ENCODE assay signal across 1 cellular context in genomic region chr1:87167157-87167810, GRCh38.
TF ChIP-seq lines count a peak whose summit lies in the region.

No MANE protein-coding gene starts in this region.

TF ChIP-seq in GM23338, 12 proteins besides CTCF, POLR2A, EP300 and RAD21 (continued from another document):
- TF ChIP-seq REST (IDR thresholded peaks at IDR 0.05; ENCODE audit: unreplicated experiment) (no peak), CREB1 (CRISPR knock-in tag; IDR thresholded peaks at IDR 0.05; ENCODE audit: low read depth) (no peak), NANOG (IDR thresholded peaks at IDR 0.05; ENCODE audit: borderline replicate concordance) (no peak), EZH2phosphoT487 (IDR thresholded peaks at IDR 0.05; ENCODE audit: unreplicated experiment) (no peak)
TF ChIP-seq in GM23338: peak in this region for 0.
